ENCODE assay signal across 8 cellular contexts in genomic region chr12:24838531-24838950, GRCh38.
DNase-seq lines count a peak whose midpoint lies in the region; ATAC-seq, FAIRE-seq and TF ChIP-seq lines count a peak whose summit lies in the region.

No MANE protein-coding gene starts in this region.

- ATAC-seq in HG02943 (IDR thresholded peaks at IDR 0.05; ENCODE audit: low read depth, unreplicated experiment) (peak; percentile 48), SK-N-SH treated with all-trans-retinoic acid at 6 μM for 48 hours (peak; percentile 30; the same call in 1 of the 3 replicates), heart left ventricle (peak; percentile 81 to 92 (median 90))

- FAIRE-seq in urothelium cell line (lab: Jason Lieb, UNC) (peak; percentile 42), frontal cortex (lab: Jason Lieb, UNC) (no peak)

- TF ChIP-seq POLR2A in heart left ventricle (IDR thresholded peaks at IDR 0.05) = no peak

- H3K27ac Mint-ChIP-seq in activated T-cell treated with anti-CD3 and anti-CD28 coated beads, Interleukin-2, amount 50 U/mL, for 24 hours = peak overlapping the region; percentile 98

- peaks cover 58% of the 10 kb centered on the region for H3K4me1 Mint-ChIP-seq in activated T-cell treated with anti-CD3 and anti-CD28 coated beads, Interleukin-2, amount 50 U/mL, for 24 hours (ENCODE audit: low read depth)

- H3K4me3 ChIP-seq in heart left ventricle = no peak overlapping the region

- intact Hi-C loops in heart left ventricle (cut with DNase I) = no loop called here

- peaks cover 2% of the 10 kb centered on the region for H3K9me3 Mint-ChIP-seq in activated T-cell treated with anti-CD3 and anti-CD28 coated beads, Interleukin-2, amount 50 U/mL, for 24 hours

- H3K27me3 ChIP-seq in heart left ventricle = no peaks in the 10 kb centered on the region

- H3K27ac ChIP-seq in heart left ventricle = peak overlapping the region in 1 of 12 donors; percentile 15

- no peak for TF ChIP-seq CTCF in heart left ventricle (IDR thresholded peaks at IDR 0.05)

- H3K36me3 ChIP-seq in heart left ventricle = no peaks in the 10 kb centered on the region

- WGBS in heart left ventricle, 4 donors = 50 to 81% (median 65%) methylated on average over 2 of the region's 2 CpGs

- no peak for DNase-seq in activated T-cell treated with anti-CD3 and anti-CD28 coated beads, Interleukin-2, amount 50 U/mL, for 24 hours
- no peak for DNase-seq in activated T-cell treated with anti-CD3 and anti-CD28 coated beads for 4 hours
- peak in 2 of 5 donors; percentile 18 to 42 for DNase-seq in heart left ventricle
- DNase-seq in urothelium cell line (ENCODE audit: low spot score) = no peak
- DNase-seq in frontal cortex (ENCODE audit: low spot score in 2 of 2) = no peak
- DNase-seq in GDM1 (lab: John Stamatoyannopoulos, UW) = no peak

- H3K4me1 ChIP-seq in heart left ventricle = peaks cover 0 to 19% (median 0%) of the 10 kb centered on the region in 12 donors

- no peaks in the 10 kb centered on the region for H3K9me3 ChIP-seq in heart left ventricle

- H3K4me3 Mint-ChIP-seq in activated T-cell treated with anti-CD3 and anti-CD28 coated beads, Interleukin-2, amount 50 U/mL, for 24 hours = peak overlapping the region; percentile 61

- peaks cover 30% of the 10 kb centered on the region for H3K36me3 Mint-ChIP-seq in activated T-cell treated with anti-CD3 and anti-CD28 coated beads, Interleukin-2, amount 50 U/mL, for 24 hours (ENCODE audit: low read depth)

- H3K27me3 Mint-ChIP-seq in activated T-cell treated with anti-CD3 and anti-CD28 coated beads, Interleukin-2, amount 50 U/mL, for 24 hours = peaks cover 8% of the 10 kb centered on the region

TF ChIP-seq in SK-N-SH treated with all-trans-retinoic acid at 6 μM for 48 hours, 23 proteins besides CTCF, POLR2A, EP300 and RAD21:
- TF ChIP-seq GLIS3 (CRISPR knock-in tag; IDR thresholded peaks at IDR 0.05) = no peak
- peak; percentile 63; the same call in 1 of the 2 replicates for TF ChIP-seq TCF4 (CRISPR knock-in tag; IDR thresholded peaks at IDR 0.05; ENCODE audit: borderline replicate concordance)

Comparison
In these comparisons a context has a peak if more than half of its experiments do, and no peak if none do; other contexts are left out.
1. ATAC-seq: peak in every context shown above with its lines; median percentile 90 in heart left ventricle; 48 in HG02943; 30 in SK-N-SH treated with all-trans-retinoic acid at 6 μM for 48 hours.